ENCODE assay signal across 9 cellular contexts in the genomic region with DNA sequence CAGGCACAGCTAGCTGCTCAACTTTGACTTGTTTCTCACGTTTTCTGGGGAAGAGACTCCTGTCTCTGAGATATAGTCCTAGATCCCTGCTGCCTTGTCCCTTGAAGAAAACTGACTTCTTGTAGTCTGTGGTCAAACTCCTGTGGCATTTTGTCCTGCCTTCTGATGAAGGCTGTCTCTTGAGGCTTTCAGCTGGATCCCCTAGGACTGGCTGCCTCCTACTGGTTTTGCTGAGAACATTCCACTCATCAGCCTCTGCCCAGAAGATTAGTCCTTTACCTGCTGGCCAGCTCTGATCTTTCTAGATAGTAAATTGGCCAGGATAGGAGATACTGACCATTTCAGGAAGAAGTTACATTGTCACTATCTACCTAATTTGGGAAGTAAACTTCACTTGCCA.
A peak's percentile ranks its signal among the peaks of the same experiment; 100 is the strongest.
DNase-seq lines count a peak whose midpoint lies in the region; ATAC-seq lines count a peak whose summit lies in the region.
"Had no signal": no experiment of that assay in that cellular context is flagged by ENCODE, and none has a peak within 500 bp of the region (broad histone marks: within the 10 kb centered on the region; RNA-seq: fewer than 3 reads in every experiment).

No MANE protein-coding gene starts in this region.

- 51% methylated on average over 1 of the region's 1 CpG for WGBS in mesenchymal stem cell

- H2BK15ac ChIP-seq in mesenchymal stem cell (ENCODE audit: low read depth, poor library complexity, severe bottlenecking): no peak overlapping the region

- H3K4me3 ChIP-seq in mesenchymal stem cell (ENCODE audit: insufficient read depth in 1 of 2, low read depth in 1 of 2, low read length in 2 of 2): no peak overlapping the region

- H3K14ac ChIP-seq in mesenchymal stem cell (ENCODE audit: low read length in 2 of 2): no peak overlapping the region

- no peaks in the 10 kb centered on the region for H3K36me3 ChIP-seq in mesenchymal stem cell (ENCODE audit: control insufficient read depth in 1 of 2, insufficient read depth in 2 of 2, low read depth in 1 of 2, low read length in 2 of 2)

- no peak overlapping the region for H3K9ac ChIP-seq in mesenchymal stem cell (ENCODE audit: low read length)

- no peak overlapping the region for H3K27ac ChIP-seq in mesenchymal stem cell (ENCODE audit: low read length, poor library complexity, severe bottlenecking)

- no peak overlapping the region for H2AFZ ChIP-seq in mesenchymal stem cell (ENCODE audit: low read depth, low read length)

- H3K18ac ChIP-seq in mesenchymal stem cell (ENCODE audit: low read depth in 1 of 2, low read length in 2 of 2): no peak overlapping the region

- H4K8ac ChIP-seq in mesenchymal stem cell (ENCODE audit: low read length): no peak overlapping the region

- H3K23ac ChIP-seq in mesenchymal stem cell (ENCODE audit: low read length in 2 of 2): no peak overlapping the region

- DNase-seq in GM03348 (ENCODE audit: low spot score) (peak; percentile 5), NCI-H526 treated with DMSO at 0.1 percent for 48 hours (lab: John Stamatoyannopoulos, UW) (peak; percentile 30), globus pallidus (ENCODE audit: low spot score) (peak; percentile 5), occipital lobe (lab: John Stamatoyannopoulos, UW) (no peak), ureter (ENCODE audit: low spot score) (no peak), mesenchymal stem cell (no peak)
- DNase-seq: IMR-90 had no signal

- no peak overlapping the region for H2BK120ac ChIP-seq in mesenchymal stem cell (ENCODE audit: low read depth, low read length)

- H3K4ac ChIP-seq in mesenchymal stem cell (ENCODE audit: low read depth in 1 of 2, low read length in 2 of 2): no peak overlapping the region

- no peak overlapping the region for H2BK5ac ChIP-seq in mesenchymal stem cell (ENCODE audit: low read depth, low read length, poor library complexity, severe bottlenecking)

- no peak overlapping the region for H2AK5ac ChIP-seq in mesenchymal stem cell (ENCODE audit: low read length, severe bottlenecking)

- H3K79me1 ChIP-seq in mesenchymal stem cell (replicated peaks; ENCODE audit: low read length, poor library complexity, severe bottlenecking): no peaks in the 10 kb centered on the region

- ATAC-seq in GM21360 (IDR thresholded peaks at IDR 0.05; ENCODE audit: unreplicated experiment): peak; percentile 71
- no peak for ATAC-seq in HG02970 (IDR thresholded peaks at IDR 0.05; ENCODE audit: low FRiP score, unreplicated experiment)

- H3K4me2 ChIP-seq in mesenchymal stem cell (ENCODE audit: low read length, poor library complexity, severe bottlenecking): no peak overlapping the region

- no peaks in the 10 kb centered on the region for H3K27me3 ChIP-seq in mesenchymal stem cell (ENCODE audit: control insufficient read depth in 1 of 2, insufficient read depth in 1 of 2, low read length in 2 of 2)

- no peaks in the 10 kb centered on the region for H3K4me1 ChIP-seq in mesenchymal stem cell (ENCODE audit: control insufficient read depth, insufficient read depth, low read depth, low read length)

- H3K9me3 ChIP-seq in mesenchymal stem cell (ENCODE audit: control insufficient read depth, low read length): peaks cover 9% of the 10 kb centered on the region

- no peak overlapping the region for H2BK12ac ChIP-seq in mesenchymal stem cell (ENCODE audit: low read length in 2 of 2)

- no peak overlapping the region for H4K91ac ChIP-seq in mesenchymal stem cell (ENCODE audit: low read length)

Comparison
In these comparisons a context has a peak if more than half of its experiments do, and no peak if none do; other contexts are left out.
1. DNase-seq: peak in GM03348 (single experiment), NCI-H526 treated with DMSO at 0.1 percent for 48 hours (single experiment) and globus pallidus (single experiment); none in occipital lobe (single experiment), ureter (single experiment) and mesenchymal stem cell (single experiment).